ENCODE assay signal across 13 cellular contexts in the genomic region with DNA sequence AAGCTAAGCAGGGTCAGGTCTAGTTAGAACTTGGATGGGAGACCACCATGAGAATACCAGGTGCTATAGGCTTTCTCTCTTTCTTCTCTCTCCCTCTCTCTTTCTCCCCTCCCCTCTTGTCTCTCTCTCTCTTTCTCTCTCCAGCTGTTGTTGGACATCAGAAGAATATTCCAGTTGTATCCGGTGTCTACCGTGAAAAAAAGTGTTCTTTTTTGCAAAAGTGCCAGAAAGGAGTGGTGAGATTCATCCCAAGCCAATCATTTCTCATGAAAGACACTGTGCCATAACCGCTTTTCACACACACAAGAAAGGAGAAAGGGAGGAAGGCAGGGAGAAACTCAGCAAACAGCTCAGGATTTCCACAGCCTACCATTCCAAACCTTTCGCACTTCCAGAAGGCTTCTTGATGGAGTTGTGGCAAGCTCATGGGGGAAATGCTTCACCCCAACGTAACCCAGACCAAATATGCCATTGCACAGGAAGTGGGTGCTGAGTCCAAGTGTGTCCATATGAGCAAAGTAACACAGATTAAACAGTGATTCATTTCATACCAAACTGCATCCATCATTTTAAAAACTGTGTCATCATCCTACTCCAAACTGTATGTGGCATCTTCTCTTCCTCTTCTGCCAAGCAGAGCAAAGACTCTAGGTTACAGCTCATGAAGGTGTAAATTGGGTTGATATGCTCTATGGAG.
A peak's percentile ranks its signal among the peaks of the same experiment; 100 is the strongest.
DNase-seq lines count a peak whose midpoint lies in the region; ATAC-seq and TF ChIP-seq lines count a peak whose summit lies in the region.
"Had no signal": no experiment of that assay in that cellular context is flagged by ENCODE, and none has a peak within 500 bp of the region (broad histone marks: within the 10 kb centered on the region; RNA-seq: fewer than 3 reads in every experiment).

No MANE protein-coding gene starts in this region.

- peak overlapping the region; percentile 16 for H3K4me3 ChIP-seq in AG10803 (ENCODE audit: low read length)
- H3K4me3 ChIP-seq: mucosa of descending colon had no signal

- peaks cover 7% of the 10 kb centered on the region for H3K27me3 Mint-ChIP-seq in activated T-helper 17 cell treated with anti-CD3 and anti-CD28 coated beads, Interleukin-2, amount 50 U/mL, for 72 hours
- H3K27me3 Mint-ChIP-seq: central memory CD8-positive, alpha-beta T cell had no signal

- H3K9me3 Mint-ChIP-seq in activated T-helper 17 cell treated with anti-CD3 and anti-CD28 coated beads, Interleukin-2, amount 50 U/mL, for 72 hours, result no peaks in the 10 kb centered on the region
- H3K9me3 Mint-ChIP-seq: central memory CD8-positive, alpha-beta T cell had no signal

- no peaks in the 10 kb centered on the region for H3K36me3 Mint-ChIP-seq in activated T-helper 17 cell treated with anti-CD3 and anti-CD28 coated beads, Interleukin-2, amount 50 U/mL, for 72 hours (ENCODE audit: low read depth)

- no peak for TF ChIP-seq CTCF in AG10803 (conservative IDR thresholded peaks at IDR 0.05; ENCODE audit: low read length)

- DNase-seq in AG10803 (ENCODE audit: low read depth), result peak; percentile 99
- peak; percentile 94 for DNase-seq in kidney glomerular epithelial cell (lab: John Stamatoyannopoulos, UW)
- no peak for DNase-seq in substantia nigra (lab: John Stamatoyannopoulos, UW)
- DNase-seq in Right ventricle myocardium superior, result no peak
- DNase-seq in NCI-H2171 (lab: John Stamatoyannopoulos, UW), result no peak
- DNase-seq in Ammon's horn (ENCODE audit: low spot score), result no peak
- DNase-seq: GDM1, mucosa of descending colon, NCI-H1930 had no signal

- H3K27ac Mint-ChIP-seq in activated T-helper 17 cell treated with anti-CD3 and anti-CD28 coated beads, Interleukin-2, amount 50 U/mL, for 72 hours, result no peak overlapping the region

- H3K27ac ChIP-seq in substantia nigra (ENCODE audit: low read depth, low read length, poor library complexity, severe bottlenecking), result no peak overlapping the region

- no peak overlapping the region for H3K4me3 Mint-ChIP-seq in activated T-helper 17 cell treated with anti-CD3 and anti-CD28 coated beads, Interleukin-2, amount 50 U/mL, for 72 hours
- H3K4me3 Mint-ChIP-seq: central memory CD8-positive, alpha-beta T cell had no signal

- intact Hi-C loops in Right ventricle myocardium superior (cut with DNase I), result no loop called here

- ATAC-seq in HG03354 (IDR thresholded peaks at IDR 0.05; ENCODE audit: poor library complexity, severe bottlenecking, unreplicated experiment) (peak; percentile 34), Right ventricle myocardium superior (ENCODE audit: poor library complexity) (no peak)
- peak; percentile 39 for ATAC-seq in activated T-helper 17 cell treated with anti-CD3 and anti-CD28 coated beads, Interleukin-2, amount 50 U/mL, for 72 hours (replicated peaks)
- ATAC-seq: activated CD4-positive, CD25-positive, alpha-beta regulatory T cell treated with anti-CD3 and anti-CD28 coated beads, Interleukin-2, amount 50 U/mL, for 24 hours; mucosa of descending colon had no signal

- no peaks in the 10 kb centered on the region for H3K4me1 Mint-ChIP-seq in activated T-helper 17 cell treated with anti-CD3 and anti-CD28 coated beads, Interleukin-2, amount 50 U/mL, for 72 hours
- H3K4me1 Mint-ChIP-seq: central memory CD8-positive, alpha-beta T cell had no signal

Comparison
In these comparisons a context has a peak if more than half of its experiments do, and no peak if none do; other contexts are left out.
1. DNase-seq: peak in AG10803 (single experiment) and kidney glomerular epithelial cell (single experiment); none in substantia nigra (0 of 49), Right ventricle myocardium superior (single experiment), NCI-H2171 (single experiment) and Ammon's horn (single experiment).